Comparison of ENCODE assay signal across 8 cellular contexts in the genomic region with DNA sequence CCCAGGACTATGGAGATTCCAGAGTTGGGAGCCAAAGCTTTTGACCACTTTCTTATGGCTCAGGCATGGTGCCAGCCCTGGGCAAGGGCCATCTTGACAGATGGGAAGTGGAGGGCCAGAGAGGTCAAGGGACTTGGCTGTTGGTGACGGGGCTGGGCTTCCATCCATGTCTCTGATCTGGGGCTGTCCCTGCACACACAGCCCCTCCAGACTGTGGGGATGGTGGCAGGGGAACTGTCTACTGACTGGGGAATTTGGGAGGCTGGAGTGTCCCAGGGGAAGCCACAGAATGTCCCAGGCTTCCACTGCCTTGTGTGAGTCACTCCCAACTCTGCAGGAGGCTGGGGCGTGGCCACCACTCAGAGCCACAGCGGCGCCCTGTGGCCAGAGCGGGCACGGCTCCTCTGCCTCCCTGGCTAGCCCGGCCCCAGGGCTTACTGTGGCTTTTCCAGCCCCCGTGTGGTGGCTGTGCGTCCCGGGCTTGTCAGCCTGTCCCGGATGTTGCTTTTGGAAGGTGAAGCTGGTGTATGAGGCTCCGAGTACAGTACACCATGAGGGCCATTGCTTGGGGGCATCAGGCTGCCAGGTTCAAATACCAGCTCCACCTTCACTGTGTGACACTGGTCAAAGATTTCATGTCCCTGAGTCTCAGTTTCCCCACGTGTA. TPM values are rescaled to one million over a fixed set of nuclear protein-coding genes. Genes with fewer than 3 reads are reported as not detected.
DNase-seq lines count a peak whose midpoint lies in the region; ATAC-seq, FAIRE-seq and TF ChIP-seq lines count a peak whose summit lies in the region.

No MANE protein-coding gene starts in this region.

- no peaks in the 10 kb centered on the region for H3K27me3 ChIP-seq in SJCRH30

- no peak overlapping the region for H3K4me3 ChIP-seq in SJCRH30

- no peaks in the 10 kb centered on the region for H3K9me3 ChIP-seq in SJCRH30 (replicated peaks)

- ATAC-seq in omental fat pad (ENCODE audit: low FRiP score), result peak; percentile 91

- H3K4me1 ChIP-seq in SJCRH30, result peaks cover 9% of the 10 kb centered on the region

- H3K36me3 ChIP-seq in SJCRH30, result peaks cover 3% of the 10 kb centered on the region

- FAIRE-seq in GM19239 (lab: Jason Lieb, UNC), result peak; percentile 85

- TF ChIP-seq CTCF in omental fat pad (IDR thresholded peaks at IDR 0.05), result peak in 2 of 3 donors; percentile 60 to 69

- DNase-seq in C1 segment of cervical spinal cord (lab: John Stamatoyannopoulos, UW) (peak; percentile 8 to 85 (median 64)), GM19239 (ENCODE audit: insufficient read length, low spot score) (peak; percentile 95), HuH-7 (ENCODE audit: low spot score) (peak; percentile 98), SJCRH30 (peak; percentile 93 to 94), germinal center (ENCODE audit: low spot score) (peak; percentile 89), omental fat pad (ENCODE audit: low spot score) (peak; percentile 83), substantia nigra (lab: John Stamatoyannopoulos, UW) (peak in 48 of 49 donors; percentile 25 to 96 (median 72))
- DNase-seq in activated gamma-delta T cell treated with anti-CD3 and anti-CD28 coated beads, Interleukin-2, amount 50 U/mL, for 16 hours (ENCODE audit: low read depth), result peak; percentile 67

- H3K27ac ChIP-seq in SJCRH30 (peak overlapping the region; percentile 17; the same call in 1 of the 2 replicates), substantia nigra (ENCODE audit: low read depth, low read length, poor library complexity, severe bottlenecking) (peak overlapping the region; percentile 72)

RNA-seq across cellular contexts. Expression of a gene that starts 19.6 kb away (rescaled TPM):
- not detected in 2 replicates for total RNA-seq in SJCRH30 (2014; rRNA removed; shearing (Covaris generic))
- under 1 TPM in 1 of 4 donors, not detected in 3; 0.56 TPM for total RNA-seq in omental fat pad

RNA-seq across cellular contexts. Expression of a gene that starts 19.7 kb away (rescaled TPM):
- 121 and 122 TPM in 2 replicates for total RNA-seq in SJCRH30 (2014; rRNA removed; shearing (Covaris generic))
- total RNA-seq in omental fat pad, result 10 to 100 TPM; 57.3 to 73.9 (median 61.6) TPM

RNA-seq across cellular contexts. Expression of a gene that starts 27.7 kb away (rescaled TPM):
- 16.8 and 18.0 TPM in 2 replicates for total RNA-seq in SJCRH30 (2014; rRNA removed; shearing (Covaris generic))
- total RNA-seq in omental fat pad, result 10 to 100 TPM; 15.4 to 42.4 (median 20.6) TPM

RNA-seq across cellular contexts. Expression of a gene that starts 50.5 kb away (rescaled TPM):
- total RNA-seq in SJCRH30 (2014; rRNA removed; shearing (Covaris generic)), result not detected in 2 replicates
- 1 to 10 TPM in 1 of 4 donors, not detected in 3; 2.5 TPM for total RNA-seq in omental fat pad
